23 cellular contexts compared by ENCODE assay signal in genomic region chr14:101034986-101035385, GRCh38.
"Had no signal": no experiment of that assay in that cellular context is flagged by ENCODE, and none has a peak within 500 bp of the region (broad histone marks: within the 10 kb centered on the region; RNA-seq: fewer than 3 reads in every experiment).

No MANE protein-coding gene starts in this region.

- H3K9ac ChIP-seq: SK-N-SH had no signal

- H3K4me1 ChIP-seq: breast epithelium, left ventricle myocardium inferior, tibial nerve had no signal

- H3K36me3 ChIP-seq: breast epithelium, left ventricle myocardium inferior, neutrophil had no signal

- H3K27me3 Mint-ChIP-seq: activated naive CD8-positive, alpha-beta T cell treated with anti-CD3 and anti-CD28 coated beads for 36 hours; stimulated activated naive CD8-positive, alpha-beta T cell treated with anti-CD3 and anti-CD28 coated beads, Interleukin-15, Interleukin-2, amounts not matched to agents 100 ng/mL and 50 ng/mL, for 24 hours had no signal

- H3K4me1 Mint-ChIP-seq: activated naive CD8-positive, alpha-beta T cell treated with anti-CD3 and anti-CD28 coated beads for 36 hours had no signal

- FAIRE-seq: endometrium had no signal

- ATAC-seq: activated CD8-positive, alpha-beta T cell treated with anti-CD3 and anti-CD28 coated beads, Interleukin-2, amount 10 ng/mL, durations not matched to agents 7 days and 5 days had no signal

- H3K27ac ChIP-seq: breast epithelium, left ventricle myocardium inferior, neutrophil, tibial nerve had no signal

- H3K27ac Mint-ChIP-seq: activated CD8-positive, alpha-beta T cell treated with anti-CD3 and anti-CD28 coated beads, Interleukin-2, amount 10 ng/mL, durations not matched to agents 7 days and 5 days; activated naive CD8-positive, alpha-beta T cell treated with anti-CD3 and anti-CD28 coated beads for 36 hours; nephron; stimulated activated naive CD8-positive, alpha-beta T cell treated with anti-CD3 and anti-CD28 coated beads, Interleukin-15, Interleukin-2, amounts not matched to agents 100 ng/mL and 50 ng/mL, for 24 hours had no signal

- H3K9me3 Mint-ChIP-seq: activated naive CD8-positive, alpha-beta T cell treated with anti-CD3 and anti-CD28 coated beads for 36 hours; stimulated activated naive CD8-positive, alpha-beta T cell treated with anti-CD3 and anti-CD28 coated beads, Interleukin-15, Interleukin-2, amounts not matched to agents 100 ng/mL and 50 ng/mL, for 24 hours had no signal

- H3K4me3 ChIP-seq: breast epithelium, left ventricle myocardium inferior, tibial nerve had no signal

- H3K27me3 ChIP-seq: breast epithelium, neutrophil, tibial nerve had no signal

- H3K4me3 Mint-ChIP-seq: activated CD8-positive, alpha-beta T cell treated with anti-CD3 and anti-CD28 coated beads, Interleukin-2, amount 10 ng/mL, durations not matched to agents 7 days and 5 days; activated naive CD8-positive, alpha-beta T cell treated with anti-CD3 and anti-CD28 coated beads for 36 hours; nephron; stimulated activated naive CD8-positive, alpha-beta T cell treated with anti-CD3 and anti-CD28 coated beads, Interleukin-15, Interleukin-2, amounts not matched to agents 100 ng/mL and 50 ng/mL, for 24 hours had no signal

- H3K9me3 ChIP-seq: breast epithelium, left ventricle myocardium inferior, neutrophil, SK-N-SH, tibial nerve had no signal

- H3K4me2 ChIP-seq: SK-N-SH had no signal

- DNase-seq: activated CD4-positive, alpha-beta T cell treated with anti-CD3 and anti-CD28 coated beads for 1 hour; activated CD4-positive, alpha-beta T cell treated with anti-CD3 and anti-CD28 coated beads, Interleukin-2, amount 50 U/mL, for 1 hour; activated CD8-positive, alpha-beta T cell treated with anti-CD3 and anti-CD28 coated beads, Interleukin-2, amount 10 ng/mL, durations not matched to agents 7 days and 5 days; activated naive CD4-positive, alpha-beta T cell; activated naive CD8-positive, alpha-beta T cell treated with anti-CD3 and anti-CD28 coated beads for 36 hours; activated T-cell treated with anti-CD3 and anti-CD28 coated beads, Interleukin-2, amount 50 U/mL, for 1 hour; amniotic stem cell; cortex of kidney; foreskin fibroblast; kidney glomerular epithelial cell; mammary epithelial cell; midbrain; retina; SK-N-SH; stimulated activated CD4-positive, alpha-beta T cell treated with anti-CD3 and anti-CD28 coated beads, Interleukin-12 subunit alpha, Interleukin-12 subunit beta, amount 100 ng/mL, for 4 hours; stimulated activated CD4-positive, alpha-beta T cell treated with anti-CD3 and anti-CD28 coated beads, Interleukin-4, amount 100 ng/mL, for 4 hours had no signal

- H3K36me3 Mint-ChIP-seq: activated naive CD8-positive, alpha-beta T cell treated with anti-CD3 and anti-CD28 coated beads for 36 hours had no signal
